Comparison of ENCODE assay signal across 8 cellular contexts in genomic region chr12:71664411-71665108, GRCh38.
DNase-seq lines count a peak whose midpoint lies in the region; ATAC-seq and TF ChIP-seq lines count a peak whose summit lies in the region.

No MANE protein-coding gene starts in this region.

- TF ChIP-seq CTCF in GM06990 (IDR thresholded peaks at IDR 0.05; ENCODE audit: insufficient read depth, low read length, poor library complexity, severe bottlenecking) (no peak), NB4 (IDR thresholded peaks at IDR 0.05; ENCODE audit: low read depth, low read length) (no peak), choroid plexus epithelial cell (conservative IDR thresholded peaks at IDR 0.05; ENCODE audit: low read depth, low read length) (no peak)

- peak; percentile 14 for ATAC-seq in GM21447 (IDR thresholded peaks at IDR 0.05; ENCODE audit: unreplicated experiment)
- ATAC-seq in HG03565 (IDR thresholded peaks at IDR 0.05; ENCODE audit: unreplicated experiment) = no peak

- H3K4me3 ChIP-seq in GM06990 (replicated peaks; ENCODE audit: low read depth, low read length) (peak overlapping the region; percentile 97), NB4 (ENCODE audit: low read depth, low read length) (peak overlapping the region; percentile 79), choroid plexus epithelial cell (ENCODE audit: low read depth, low read length) (peak overlapping the region; percentile 95)

- no peaks in the 10 kb centered on the region for H3K27me3 ChIP-seq in GM06990 (replicated peaks; ENCODE audit: control insufficient read depth, insufficient read depth, low read length)

- DNase-seq in GM06990 (ENCODE audit: extremely low read depth, insufficient read length) (no peak), NB4 (ENCODE audit: low read depth) (no peak), choroid plexus epithelial cell (ENCODE audit: low read depth) (peak; percentile 31), midbrain (lab: John Stamatoyannopoulos, UW) (peak; percentile 59), NCI-H510A (lab: John Stamatoyannopoulos, UW) (no peak)
- no peak for DNase-seq in activated CD4-positive, alpha-beta T cell treated with anti-CD3 and anti-CD28 coated beads for 4 hours

- no peak for TF ChIP-seq POLR2A in NB4 (IDR thresholded peaks at IDR 0.05; ENCODE audit: extremely low read depth, insufficient read length)

- H3K36me3 ChIP-seq in GM06990 (ENCODE audit: control insufficient read depth, insufficient read depth, low read length) = no peaks in the 10 kb centered on the region

Comparison
In these comparisons a context has a peak if more than half of its experiments do, and no peak if none do; other contexts are left out.
1. DNase-seq: peak in choroid plexus epithelial cell (single experiment) and midbrain (single experiment); none in GM06990 (single experiment), NB4 (single experiment), NCI-H510A (single experiment) and activated CD4-positive, alpha-beta T cell treated with anti-CD3 and anti-CD28 coated beads for 4 hours (0 of 2).
2. Peak in every context shown above with its lines, with median percentiles within 50 percentile points of each other: H3K4me3 ChIP-seq.